In genomic region chr12:103966736-103967135, GRCh38 we compare ENCODE assay signal across 9 cellular contexts. TPM values are rescaled to one million over a fixed set of nuclear protein-coding genes. Genes with fewer than 3 reads are reported as not detected.
A peak's percentile ranks its signal among the peaks of the same experiment; 100 is the strongest.
DNase-seq lines count a peak whose midpoint lies in the region; ATAC-seq, FAIRE-seq and TF ChIP-seq lines count a peak whose summit lies in the region.
"Had no signal": no experiment of that assay in that cellular context is flagged by ENCODE, and none has a peak within 500 bp of the region (broad histone marks: within the 10 kb centered on the region; RNA-seq: fewer than 3 reads in every experiment).

No MANE protein-coding gene starts in this region.

- no peaks in the 10 kb centered on the region for H3K27me3 Mint-ChIP-seq in activated naive CD4-positive, alpha-beta T cell treated with anti-CD3 and anti-CD28 coated beads, Interleukin-2, amount 50 U/mL, for 24 hours

- in situ Hi-C loops in K562 (cut with MboI) = no loop called here

- H3K4me3 ChIP-seq in K562 (peak overlapping the region; percentile 69), lower lobe of right lung (peak overlapping the region; percentile 82), urinary bladder (ENCODE audit: low read depth, low read length) (peak overlapping the region; percentile 68)

- TF ChIP-seq CTCF in K562 (IDR thresholded peaks at IDR 0.05 in 2 of 3, conservative IDR thresholded peaks at IDR 0.05 in 1 of 3; ENCODE audit: insufficient read depth in 2 of 3, low read depth in 1 of 3, low read length in 3 of 3) (no peak), lower lobe of right lung (IDR thresholded peaks at IDR 0.05) (no peak)

- H3K27ac ChIP-seq in K562 (ENCODE audit: extremely low read depth, low read depth, low read length) (peak overlapping the region; percentile 85), lower lobe of right lung (peak overlapping the region; percentile 93), urinary bladder (ENCODE audit: low read depth) (no peak overlapping the region)

- no peaks in the 10 kb centered on the region for H3K9me3 Mint-ChIP-seq in activated naive CD4-positive, alpha-beta T cell treated with anti-CD3 and anti-CD28 coated beads, Interleukin-2, amount 50 U/mL, for 24 hours

- no peak for DNase-seq in activated naive CD4-positive, alpha-beta T cell (lab: John Stamatoyannopoulos, UW)
- no peak for DNase-seq in K562 (ENCODE audit: extremely low read depth in 1 of 4, low spot score in 3 of 4)
- no peak for DNase-seq in lower lobe of right lung
- DNase-seq in NCI-H1092 treated with DMSO at 0.1 percent for 48 hours (lab: John Stamatoyannopoulos, UW) = no peak
- no peak for DNase-seq in SHP77 (lab: John Stamatoyannopoulos, UW)

- H3K4me1 Mint-ChIP-seq in activated naive CD4-positive, alpha-beta T cell treated with anti-CD3 and anti-CD28 coated beads, Interleukin-2, amount 50 U/mL, for 24 hours = peaks cover 68% of the 10 kb centered on the region

- H3K36me3 ChIP-seq in K562 (ENCODE audit: control insufficient read depth, insufficient read depth, low read length) (peaks cover 38% of the 10 kb centered on the region; the same call in 2 of the 3 replicates), lower lobe of right lung (peaks cover 4% of the 10 kb centered on the region), urinary bladder (ENCODE audit: insufficient read depth) (no peaks in the 10 kb centered on the region)

- peak overlapping the region; percentile 94 for H3K4me3 Mint-ChIP-seq in activated naive CD4-positive, alpha-beta T cell treated with anti-CD3 and anti-CD28 coated beads, Interleukin-2, amount 50 U/mL, for 24 hours

- POLR2A ChIA-PET in K562 (lab: Yijun Ruan, JAX) = interaction anchor here (0.8 to 2.3 kb wide), 8 partner anchors 10 to 170 kb away, joined by 3 to 45 read pairs (median 4); a partner anchor contains a TSS

- no peak for TF ChIP-seq POLR2A in K562 (conservative IDR thresholded peaks at IDR 0.05)

- H3K27me3 ChIP-seq in K562 (ENCODE audit: control insufficient read depth in 2 of 2, insufficient read depth in 2 of 2, low read length in 2 of 2) (no peaks in the 10 kb centered on the region), lower lobe of right lung (ENCODE audit: low read depth) (no peaks in the 10 kb centered on the region)

- peaks cover 8% of the 10 kb centered on the region for H3K36me3 Mint-ChIP-seq in activated naive CD4-positive, alpha-beta T cell treated with anti-CD3 and anti-CD28 coated beads, Interleukin-2, amount 50 U/mL, for 24 hours

- no peak overlapping the region for H2AFZ ChIP-seq in K562 (ENCODE audit: low read depth, low read length)

- CTCF ChIA-PET in K562 (lab: Yijun Ruan, JAX; ENCODE audit: low intra/inter-chr PET ratio) = no interaction called here

- no peak for FAIRE-seq in K562 (lab: Jason Lieb, UNC)
- FAIRE-seq: G401.6 had no signal

- 0% methylated on average over 1 of the region's 1 CpG for WGBS in K562 (ENCODE audit: insufficient coverage, low coverage, missing lambda C conversion rate)
- 22% methylated on average over 1 of the region's 1 CpG for WGBS in urinary bladder

- no TSS peak for BruUV-seq in K562 (replicated peaks; lab: Mats Ljungman, UMichigan)

- no peaks in the 10 kb centered on the region; the same call in 1 of the 2 replicates for H4K20me1 ChIP-seq in K562 (replicated peaks; ENCODE audit: control insufficient read depth, insufficient read depth, low read length)

- no peaks in the 10 kb centered on the region for H3K9me1 ChIP-seq in K562 (ENCODE audit: control insufficient read depth, insufficient read depth, low read length)

- H3K79me2 ChIP-seq in K562 (ENCODE audit: control insufficient read depth, insufficient read depth, low read length) = peaks cover 91% of the 10 kb centered on the region

- H3K9me3 ChIP-seq in K562 (replicated peaks; ENCODE audit: control insufficient read depth, insufficient read depth, low read depth, low read length) (no peaks in the 10 kb centered on the region), lower lobe of right lung (no peaks in the 10 kb centered on the region)

- H3K4me2 ChIP-seq in K562 (ENCODE audit: insufficient read depth, low read length) = peak overlapping the region; percentile 96

- H3K9ac ChIP-seq in K562 (ENCODE audit: insufficient read depth in 1 of 2, low read depth in 2 of 2, low read length in 2 of 2) = peak overlapping the region in 1 of 2 experiments; percentile 97; a peak in 3 of 4 replicates

- intact Hi-C loops in K562 (cut with micrococcal nuclease) = no loop called here
- intact Hi-C loops in lower lobe of right lung (cut with DNase I) = no loop called here

- H3K27ac Mint-ChIP-seq in activated naive CD4-positive, alpha-beta T cell treated with anti-CD3 and anti-CD28 coated beads, Interleukin-2, amount 50 U/mL, for 24 hours = peak overlapping the region; percentile 99

- TF ChIP-seq RAD21 in K562 (CRISPR knock-in tag; conservative IDR thresholded peaks at IDR 0.05 in 1 of 2, IDR thresholded peaks at IDR 0.05 in 1 of 2) = no peak

- H3K4me1 ChIP-seq in K562 (replicated peaks in 1 of 2; ENCODE audit: control insufficient read depth in 2 of 2, insufficient read depth in 2 of 2, low read length in 2 of 2) (peaks cover 4 to 22% of the 10 kb centered on the region in 2 experiments; a peak in 4 of 5 replicates), lower lobe of right lung (peaks cover 56% of the 10 kb centered on the region), urinary bladder (ENCODE audit: insufficient read depth) (no peaks in the 10 kb centered on the region)

- no peak for ATAC-seq in K562
- ATAC-seq in lower lobe of right lung = no peak
- no peak for ATAC-seq in HG03378 (IDR thresholded peaks at IDR 0.05; ENCODE audit: unreplicated experiment)

- TF ChIP-seq EP300 in K562 (IDR thresholded peaks at IDR 0.05; ENCODE audit: low read length) = no peak

TF ChIP-seq in K562, 482 proteins besides CTCF, POLR2A, EP300 and RAD21 (continues in another document):
- peak; percentile 12 for TF ChIP-seq CHD1 (IDR thresholded peaks at IDR 0.05; ENCODE audit: low read length)

RNA-seq across cellular contexts. Expression of gene TDG, which starts 1.1 kb away (rescaled TPM):
- total RNA-seq in K562 (2011; cell fraction: chromatin; rRNA removed; ENCODE audit: low replicate concordance) = 34.2 and 96.2 TPM in 2 replicates
- 23.2 and 24.1 TPM in 2 replicates for total RNA-seq in K562 (2011; cell fraction: nucleolus; rRNA removed)
- 45.8 and 68.9 TPM in 2 replicates for total RNA-seq in K562 (2011; cell fraction: nucleoplasm; rRNA removed)
- total RNA-seq in K562 (2014; rRNA removed) (50.8 and 56.8 TPM in 2 replicates), K562 (2014; rRNA removed; fragmentation: Illumina TruSeq; extraction: Trizol) (67.3 and 80.5 TPM in 2 replicates), K562 (2015; rRNA removed; fragmentation: Illumina TruSeq; extraction: Trizol) (65.7 and 70.3 TPM in 2 replicates), K562 (2021) (57.9 and 62.7 TPM in 2 replicates), lower lobe of right lung (19.7 TPM), urinary bladder (37.0 TPM)
- polyA plus RNA-seq in K562 (2011; rRNA removed) (50.8 and 73.3 TPM in 2 replicates), K562 (2014; fragmentation: Illumina TruSeq; extraction: Trizol) (69.8 and 77.2 TPM in 2 replicates), K562 (2014; fragmentation: Nextera tagmentation; extraction: Ambion mirVana) (10 to 100 TPM; 37.6 to 49.0 TPM), K562 (2014; rRNA removed) (62.1 and 64.0 TPM in 2 replicates), urinary bladder (11.2 TPM)
- polyA plus RNA-seq in K562 (2011; cell fraction: cytosol; rRNA removed) = 15.6 and 25.0 TPM in 2 replicates
- 52.3 and 89.0 TPM in 2 replicates for polyA plus RNA-seq in K562 (2011; cell fraction: nucleus; rRNA removed)
- 33.5 and 43.1 TPM in 2 replicates for polyA plus RNA-seq in K562 (2012)
- 97.2 and 98.8 TPM in 2 replicates for polyA minus RNA-seq in K562 (2011; rRNA and poly(A)+ RNA removed)
- 22.7 and 32.0 TPM in 2 replicates for polyA minus RNA-seq in K562 (2011; cell fraction: cytosol; rRNA and poly(A)+ RNA removed)
- 22.6 and 41.0 TPM in 2 replicates for polyA minus RNA-seq in K562 (2011; cell fraction: nucleus; rRNA and poly(A)+ RNA removed)

RNA-seq across cellular contexts. Expression of gene HSP90B1, which starts 36.5 kb away (rescaled TPM):
- 572 and 2,771 TPM in 2 replicates for total RNA-seq in K562 (2011; cell fraction: chromatin; rRNA removed; ENCODE audit: low replicate concordance)
- 491 and 843 TPM in 2 replicates for total RNA-seq in K562 (2011; cell fraction: nucleolus; rRNA removed)
- total RNA-seq in K562 (2011; cell fraction: nucleoplasm; rRNA removed) = 1,092 and 1,338 TPM in 2 replicates
- total RNA-seq in K562 (2014; rRNA removed) = 389 and 400 TPM in 2 replicates
- total RNA-seq in K562 (2014; rRNA removed; fragmentation: Illumina TruSeq; extraction: Trizol) = 604 and 619 TPM in 2 replicates
- total RNA-seq in K562 (2015; rRNA removed; fragmentation: Illumina TruSeq; extraction: Trizol) = 602 and 611 TPM in 2 replicates
- total RNA-seq in K562 (2021) = 453 and 469 TPM in 2 replicates
- 593 and 719 TPM in 2 replicates for polyA plus RNA-seq in K562 (2011; rRNA removed)
- polyA plus RNA-seq in K562 (2011; cell fraction: cytosol; rRNA removed) = 64.5 and 201 TPM in 2 replicates
- 335 and 665 TPM in 2 replicates for polyA plus RNA-seq in K562 (2011; cell fraction: nucleus; rRNA removed)
- polyA plus RNA-seq in K562 (2012) = 452 and 478 TPM in 2 replicates
- 541 and 657 TPM in 2 replicates for polyA plus RNA-seq in K562 (2014; fragmentation: Illumina TruSeq; extraction: Trizol)
- polyA plus RNA-seq in K562 (2014; fragmentation: Nextera tagmentation; extraction: Ambion mirVana) = 100 to 1,000 TPM; 196 to 235 TPM
- 528 and 557 TPM in 2 replicates for polyA plus RNA-seq in K562 (2014; rRNA removed)
- 606 and 720 TPM in 2 replicates for polyA minus RNA-seq in K562 (2011; rRNA and poly(A)+ RNA removed)
- 134 and 144 TPM in 2 replicates for polyA minus RNA-seq in K562 (2011; cell fraction: cytosol; rRNA and poly(A)+ RNA removed)
- polyA minus RNA-seq in K562 (2011; cell fraction: nucleus; rRNA and poly(A)+ RNA removed) = 199 and 484 TPM in 2 replicates
- total RNA-seq in lower lobe of right lung = 666 TPM
- 376 TPM for total RNA-seq in urinary bladder
- polyA plus RNA-seq in urinary bladder = 299 TPM
